In the genomic region with DNA sequence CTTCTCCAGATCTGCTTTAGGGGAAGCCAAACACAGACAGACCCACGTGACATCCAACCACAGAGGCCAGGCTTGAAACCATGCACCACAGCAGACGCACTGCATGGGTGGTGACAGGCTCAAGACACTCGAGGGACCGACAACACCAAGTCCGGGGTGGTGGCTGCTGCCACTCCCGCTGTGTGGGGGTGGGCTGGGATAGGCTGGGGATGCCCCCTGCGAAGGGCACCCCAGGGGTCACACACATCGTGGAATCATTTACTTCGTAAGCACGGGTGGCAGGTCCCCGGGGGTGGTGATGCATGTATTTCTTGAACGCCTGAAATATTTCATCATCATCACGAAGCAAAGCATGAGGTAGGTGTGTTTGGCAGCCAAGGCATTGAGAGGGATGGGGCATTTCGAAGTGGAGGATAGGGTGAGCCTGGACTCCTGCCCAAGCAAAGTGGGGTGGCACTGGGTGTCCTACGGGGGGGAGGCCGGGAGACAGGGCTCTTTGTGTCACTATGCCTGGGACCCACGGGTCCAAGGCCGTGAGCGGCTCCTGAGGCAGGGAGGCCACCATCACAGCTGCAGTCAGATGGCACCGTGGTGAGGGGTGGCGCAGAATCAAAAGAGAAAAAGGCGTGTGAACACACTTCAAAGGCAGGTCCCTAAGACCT, we compare ENCODE assay signal across 1 cellular context.
A peak's percentile ranks its signal among the peaks of the same experiment; 100 is the strongest.
TF ChIP-seq lines count a peak whose summit lies in the region.

No MANE protein-coding gene starts in this region.

TF ChIP-seq in HEK293, 187 proteins besides CTCF, POLR2A, EP300 and RAD21 (continued from another document):
- TF ChIP-seq ZNF174 (tag by site-specific recombination; IDR thresholded peaks at IDR 0.05) (no peak), ZNF114 (tag by site-specific recombination; IDR thresholded peaks at IDR 0.05) (no peak), ZIC2 (tag by site-specific recombination; IDR thresholded peaks at IDR 0.05) (peak; percentile 55), ZNF626 (tag by site-specific recombination; IDR thresholded peaks at IDR 0.05) (no peak), EGR2 (tag by site-specific recombination; IDR thresholded peaks at IDR 0.05; ENCODE audit: low read depth) (peak; percentile 25; the same call in 1 of the 2 replicates)
- TF ChIP-seq, protein P1, sequence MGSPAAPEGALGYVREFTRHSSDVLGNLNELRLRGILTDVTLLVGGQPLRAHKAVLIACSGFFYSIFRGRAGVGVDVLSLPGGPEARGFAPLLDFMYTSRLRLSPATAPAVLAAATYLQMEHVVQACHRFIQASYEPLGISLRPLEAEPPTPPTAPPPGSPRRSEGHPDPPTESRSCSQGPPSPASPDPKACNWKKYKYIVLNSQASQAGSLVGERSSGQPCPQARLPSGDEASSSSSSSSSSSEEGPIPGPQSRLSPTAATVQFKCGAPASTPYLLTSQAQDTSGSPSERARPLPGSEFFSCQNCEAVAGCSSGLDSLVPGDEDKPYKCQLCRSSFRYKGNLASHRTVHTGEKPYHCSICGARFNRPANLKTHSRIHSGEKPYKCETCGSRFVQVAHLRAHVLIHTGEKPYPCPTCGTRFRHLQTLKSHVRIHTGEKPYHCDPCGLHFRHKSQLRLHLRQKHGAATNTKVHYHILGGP (tag by site-specific recombination; IDR thresholded peaks at IDR 0.05): no peak
